1 cellular context compared by ENCODE assay signal in genomic region chr5:132434813-132435286, GRCh38.
A peak's percentile ranks its signal among the peaks of the same experiment; 100 is the strongest.
TF ChIP-seq lines count a peak whose summit lies in the region.

No MANE protein-coding gene starts in this region.

TF ChIP-seq in HepG2, 621 proteins besides CTCF, POLR2A, EP300 and RAD21 (continued from another document and continues in another):
- TF ChIP-seq, protein P1, sequence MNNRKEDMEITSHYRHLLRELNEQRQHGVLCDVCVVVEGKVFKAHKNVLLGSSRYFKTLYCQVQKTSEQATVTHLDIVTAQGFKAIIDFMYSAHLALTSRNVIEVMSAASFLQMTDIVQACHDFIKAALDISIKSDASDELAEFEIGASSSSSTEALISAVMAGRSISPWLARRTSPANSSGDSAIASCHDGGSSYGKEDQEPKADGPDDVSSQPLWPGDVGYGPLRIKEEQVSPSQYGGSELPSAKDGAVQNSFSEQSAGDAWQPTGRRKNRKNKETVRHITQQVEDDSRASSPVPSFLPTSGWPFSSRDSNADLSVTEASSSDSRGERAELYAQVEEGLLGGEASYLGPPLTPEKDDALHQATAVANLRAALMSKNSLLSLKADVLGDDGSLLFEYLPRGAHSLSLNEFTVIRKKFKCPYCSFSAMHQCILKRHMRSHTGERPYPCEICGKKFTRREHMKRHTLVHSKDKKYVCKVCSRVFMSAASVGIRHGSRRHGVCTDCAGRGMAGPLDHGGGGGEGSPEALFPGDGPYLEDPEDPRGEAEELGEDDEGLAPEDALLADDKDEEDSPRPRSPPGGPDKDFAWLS (CRISPR knock-in tag; IDR thresholded peaks at IDR 0.05; ENCODE audit: borderline replicate concordance): no peak
- TF ChIP-seq FOXJ3 (CRISPR knock-in tag; IDR thresholded peaks at IDR 0.05; ENCODE audit: borderline replicate concordance) (no peak), SOX5 (CRISPR knock-in tag; IDR thresholded peaks at IDR 0.05; ENCODE audit: borderline replicate concordance) (0 out of 2 replicates have a peak, but pooled peaks have one; percentile 30), YEATS4 (CRISPR knock-in tag; IDR thresholded peaks at IDR 0.05; ENCODE audit: borderline replicate concordance) (peak; percentile 45; the same call in 1 of the 2 replicates), GFI1 (CRISPR knock-in tag; IDR thresholded peaks at IDR 0.05; ENCODE audit: borderline replicate concordance) (no peak), MAX (IDR thresholded peaks at IDR 0.05) (peak; percentile 46; the same call in 1 of the 2 replicates), MTERF4 (CRISPR knock-in tag; IDR thresholded peaks at IDR 0.05) (no peak), TFE3 (CRISPR knock-in tag; IDR thresholded peaks at IDR 0.05) (no peak), GLI4 (CRISPR knock-in tag; IDR thresholded peaks at IDR 0.05; ENCODE audit: borderline replicate concordance) (no peak), SMAD9 (CRISPR knock-in tag; IDR thresholded peaks at IDR 0.05) (no peak), ZNF777 (CRISPR knock-in tag; IDR thresholded peaks at IDR 0.05) (no peak), ZNF12 (CRISPR knock-in tag; IDR thresholded peaks at IDR 0.05) (no peak), ZNF362 (CRISPR knock-in tag; IDR thresholded peaks at IDR 0.05; ENCODE audit: borderline replicate concordance) (no peak), ZNF354B (CRISPR knock-in tag; IDR thresholded peaks at IDR 0.05) (no peak), SMAD3 (CRISPR knock-in tag; IDR thresholded peaks at IDR 0.05) (no peak), ZNF746 (CRISPR knock-in tag; IDR thresholded peaks at IDR 0.05) (no peak), ZBTB20 (CRISPR knock-in tag; IDR thresholded peaks at IDR 0.05; ENCODE audit: borderline replicate concordance, low read depth) (peak; percentile 24; the same call in 1 of the 2 replicates), ARNT (IDR thresholded peaks at IDR 0.05) (no peak), CCAR2 (optimal IDR thresholded peaks at IDR 0.05; ENCODE audit: low read depth, low read length) (no peak), CBX5 (CRISPR knock-in tag; IDR thresholded peaks at IDR 0.05; ENCODE audit: borderline replicate concordance) (no peak), ZNF768 (CRISPR knock-in tag; IDR thresholded peaks at IDR 0.05) (no peak), BCL6 (CRISPR knock-in tag; IDR thresholded peaks at IDR 0.05) (no peak), ZNF660 (CRISPR knock-in tag; IDR thresholded peaks at IDR 0.05; ENCODE audit: borderline replicate concordance, low read depth) (no peak), ZNF614 (CRISPR knock-in tag; IDR thresholded peaks at IDR 0.05; ENCODE audit: borderline replicate concordance) (no peak), NR2F6 (IDR thresholded peaks at IDR 0.05) (peak; percentile 24; the same call in 1 of the 2 replicates), NR2F6 (CRISPR knock-in tag; IDR thresholded peaks at IDR 0.05) (peak; percentile 66; the same call in 1 of the 2 replicates), ZNF530 (CRISPR knock-in tag; IDR thresholded peaks at IDR 0.05; ENCODE audit: low read depth) (no peak), RAD51 (IDR thresholded peaks at IDR 0.05; ENCODE audit: borderline replicate concordance) (no peak), STAT5B (CRISPR knock-in tag; IDR thresholded peaks at IDR 0.05) (no peak), NFKBIZ (CRISPR knock-in tag; IDR thresholded peaks at IDR 0.05) (no peak), ZNF749 (CRISPR knock-in tag; IDR thresholded peaks at IDR 0.05; ENCODE audit: borderline replicate concordance) (no peak), SOX13 (IDR thresholded peaks at IDR 0.05) (no peak), SOX13 (CRISPR knock-in tag; conservative IDR thresholded peaks at IDR 0.05 in 1 of 2, IDR thresholded peaks at IDR 0.05 in 1 of 2) (no peak), NONO (IDR thresholded peaks at IDR 0.05) (no peak), NONO (CRISPR knock-in tag; conservative IDR thresholded peaks at IDR 0.05) (no peak), GATAD1 (CRISPR knock-in tag; IDR thresholded peaks at IDR 0.05) (no peak), HNRNPLL (IDR thresholded peaks at IDR 0.05; ENCODE audit: low read depth, low read length, poor library complexity, severe bottlenecking) (no peak), USF2 (IDR thresholded peaks at IDR 0.05; ENCODE audit: low read depth, low read length) (no peak), USF2 (CRISPR knock-in tag; IDR thresholded peaks at IDR 0.05; ENCODE audit: borderline replicate concordance) (no peak), ZFP41 (CRISPR knock-in tag; IDR thresholded peaks at IDR 0.05; ENCODE audit: borderline replicate concordance) (no peak), MLLT10 (CRISPR knock-in tag; IDR thresholded peaks at IDR 0.05) (no peak), TOE1 (CRISPR knock-in tag; IDR thresholded peaks at IDR 0.05) (no peak), KDM5A (IDR thresholded peaks at IDR 0.05; ENCODE audit: borderline replicate concordance, low read length) (no peak), ZNF350 (CRISPR knock-in tag; IDR thresholded peaks at IDR 0.05; ENCODE audit: borderline replicate concordance, low read depth) (no peak), ZNF619 (CRISPR knock-in tag; IDR thresholded peaks at IDR 0.05) (no peak), PHF5A (CRISPR knock-in tag; IDR thresholded peaks at IDR 0.05; ENCODE audit: low read depth, unreplicated experiment) (no peak), HOXA3 (CRISPR knock-in tag; IDR thresholded peaks at IDR 0.05) (peak; percentile 57; the same call in 1 of the 2 replicates), ASH2L (IDR thresholded peaks at IDR 0.05; ENCODE audit: insufficient read length, low read depth, low read length) (peak; percentile 19), ZMYM3 (CRISPR knock-in tag; IDR thresholded peaks at IDR 0.05) (0 out of 2 replicates have a peak, but pooled peaks have one; percentile 28), MAFG (CRISPR knock-in tag; IDR thresholded peaks at IDR 0.05) (no peak), TARDBP (CRISPR knock-in tag; IDR thresholded peaks at IDR 0.05) (no peak), TCF12 (IDR thresholded peaks at IDR 0.05) (no peak), TCF12 (CRISPR knock-in tag; IDR thresholded peaks at IDR 0.05) (no peak), FOXK2 (IDR thresholded peaks at IDR 0.05) (peak; percentile 27; the same call in 1 of the 2 replicates), ZNF558 (CRISPR knock-in tag; IDR thresholded peaks at IDR 0.05; ENCODE audit: borderline replicate concordance) (no peak), PHF8 (CRISPR knock-in tag; IDR thresholded peaks at IDR 0.05) (0 out of 2 replicates have a peak, but pooled peaks have one; percentile 18)
- TF ChIP-seq, protein P2, sequence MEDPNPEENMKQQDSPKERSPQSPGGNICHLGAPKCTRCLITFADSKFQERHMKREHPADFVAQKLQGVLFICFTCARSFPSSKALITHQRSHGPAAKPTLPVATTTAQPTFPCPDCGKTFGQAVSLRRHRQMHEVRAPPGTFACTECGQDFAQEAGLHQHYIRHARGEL (CRISPR knock-in tag; IDR thresholded peaks at IDR 0.05): no peak
- TF ChIP-seq, protein P3, sequence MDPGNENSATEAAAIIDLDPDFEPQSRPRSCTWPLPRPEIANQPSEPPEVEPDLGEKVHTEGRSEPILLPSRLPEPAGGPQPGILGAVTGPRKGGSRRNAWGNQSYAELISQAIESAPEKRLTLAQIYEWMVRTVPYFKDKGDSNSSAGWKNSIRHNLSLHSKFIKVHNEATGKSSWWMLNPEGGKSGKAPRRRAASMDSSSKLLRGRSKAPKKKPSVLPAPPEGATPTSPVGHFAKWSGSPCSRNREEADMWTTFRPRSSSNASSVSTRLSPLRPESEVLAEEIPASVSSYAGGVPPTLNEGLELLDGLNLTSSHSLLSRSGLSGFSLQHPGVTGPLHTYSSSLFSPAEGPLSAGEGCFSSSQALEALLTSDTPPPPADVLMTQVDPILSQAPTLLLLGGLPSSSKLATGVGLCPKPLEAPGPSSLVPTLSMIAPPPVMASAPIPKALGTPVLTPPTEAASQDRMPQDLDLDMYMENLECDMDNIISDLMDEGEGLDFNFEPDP (CRISPR knock-in tag; conservative IDR thresholded peaks at IDR 0.05): no peak
- TF ChIP-seq, protein P4, sequence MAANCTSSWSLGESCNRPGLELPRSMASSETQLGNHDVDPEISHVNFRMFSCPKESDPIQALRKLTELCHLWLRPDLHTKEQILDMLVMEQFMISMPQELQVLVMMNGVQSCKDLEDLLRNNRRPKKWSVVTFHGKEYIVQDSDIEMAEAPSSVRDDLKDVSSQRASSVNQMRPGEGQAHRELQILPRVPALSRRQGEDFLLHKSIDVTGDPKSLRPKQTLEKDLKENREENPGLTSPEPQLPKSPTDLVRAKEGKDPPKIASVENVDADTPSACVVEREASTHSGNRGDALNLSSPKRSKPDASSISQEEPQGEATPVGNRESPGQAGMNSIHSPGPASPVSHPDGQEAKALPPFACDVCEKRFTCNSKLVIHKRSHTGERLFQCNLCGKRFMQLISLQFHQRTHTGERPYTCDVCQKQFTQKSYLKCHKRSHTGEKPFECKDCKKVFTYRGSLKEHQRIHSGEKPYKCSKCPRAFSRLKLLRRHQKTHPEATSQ (CRISPR knock-in tag; IDR thresholded peaks at IDR 0.05; ENCODE audit: borderline replicate concordance): no peak
- TF ChIP-seq, protein P5, sequence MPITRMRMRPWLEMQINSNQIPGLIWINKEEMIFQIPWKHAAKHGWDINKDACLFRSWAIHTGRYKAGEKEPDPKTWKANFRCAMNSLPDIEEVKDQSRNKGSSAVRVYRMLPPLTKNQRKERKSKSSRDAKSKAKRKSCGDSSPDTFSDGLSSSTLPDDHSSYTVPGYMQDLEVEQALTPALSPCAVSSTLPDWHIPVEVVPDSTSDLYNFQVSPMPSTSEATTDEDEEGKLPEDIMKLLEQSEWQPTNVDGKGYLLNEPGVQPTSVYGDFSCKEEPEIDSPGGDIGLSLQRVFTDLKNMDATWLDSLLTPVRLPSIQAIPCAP (CRISPR knock-in tag; IDR thresholded peaks at IDR 0.05; ENCODE audit: low read depth): no peak
- TF ChIP-seq, protein P6, sequence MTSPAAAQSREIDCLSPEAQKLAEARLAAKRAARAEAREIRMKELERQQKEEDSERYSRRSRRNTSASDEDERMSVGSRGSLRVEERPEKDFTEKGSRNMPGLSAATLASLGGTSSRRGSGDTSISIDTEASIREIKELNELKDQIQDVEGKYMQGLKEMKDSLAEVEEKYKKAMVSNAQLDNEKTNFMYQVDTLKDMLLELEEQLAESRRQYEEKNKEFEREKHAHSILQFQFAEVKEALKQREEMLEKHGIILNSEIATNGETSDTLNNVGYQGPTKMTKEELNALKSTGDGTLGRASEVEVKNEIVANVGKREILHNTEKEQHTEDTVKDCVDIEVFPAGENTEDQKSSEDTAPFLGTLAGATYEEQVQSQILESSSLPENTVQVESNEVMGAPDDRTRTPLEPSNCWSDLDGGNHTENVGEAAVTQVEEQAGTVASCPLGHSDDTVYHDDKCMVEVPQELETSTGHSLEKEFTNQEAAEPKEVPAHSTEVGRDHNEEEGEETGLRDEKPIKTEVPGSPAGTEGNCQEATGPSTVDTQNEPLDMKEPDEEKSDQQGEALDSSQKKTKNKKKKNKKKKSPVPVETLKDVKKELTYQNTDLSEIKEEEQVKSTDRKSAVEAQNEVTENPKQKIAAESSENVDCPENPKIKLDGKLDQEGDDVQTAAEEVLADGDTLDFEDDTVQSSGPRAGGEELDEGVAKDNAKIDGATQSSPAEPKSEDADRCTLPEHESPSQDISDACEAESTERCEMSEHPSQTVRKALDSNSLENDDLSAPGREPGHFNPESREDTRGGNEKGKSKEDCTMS (CRISPR knock-in tag; conservative IDR thresholded peaks at IDR 0.05): no peak
